Comparison of ENCODE assay signal across 1 cellular context in the genomic region with DNA sequence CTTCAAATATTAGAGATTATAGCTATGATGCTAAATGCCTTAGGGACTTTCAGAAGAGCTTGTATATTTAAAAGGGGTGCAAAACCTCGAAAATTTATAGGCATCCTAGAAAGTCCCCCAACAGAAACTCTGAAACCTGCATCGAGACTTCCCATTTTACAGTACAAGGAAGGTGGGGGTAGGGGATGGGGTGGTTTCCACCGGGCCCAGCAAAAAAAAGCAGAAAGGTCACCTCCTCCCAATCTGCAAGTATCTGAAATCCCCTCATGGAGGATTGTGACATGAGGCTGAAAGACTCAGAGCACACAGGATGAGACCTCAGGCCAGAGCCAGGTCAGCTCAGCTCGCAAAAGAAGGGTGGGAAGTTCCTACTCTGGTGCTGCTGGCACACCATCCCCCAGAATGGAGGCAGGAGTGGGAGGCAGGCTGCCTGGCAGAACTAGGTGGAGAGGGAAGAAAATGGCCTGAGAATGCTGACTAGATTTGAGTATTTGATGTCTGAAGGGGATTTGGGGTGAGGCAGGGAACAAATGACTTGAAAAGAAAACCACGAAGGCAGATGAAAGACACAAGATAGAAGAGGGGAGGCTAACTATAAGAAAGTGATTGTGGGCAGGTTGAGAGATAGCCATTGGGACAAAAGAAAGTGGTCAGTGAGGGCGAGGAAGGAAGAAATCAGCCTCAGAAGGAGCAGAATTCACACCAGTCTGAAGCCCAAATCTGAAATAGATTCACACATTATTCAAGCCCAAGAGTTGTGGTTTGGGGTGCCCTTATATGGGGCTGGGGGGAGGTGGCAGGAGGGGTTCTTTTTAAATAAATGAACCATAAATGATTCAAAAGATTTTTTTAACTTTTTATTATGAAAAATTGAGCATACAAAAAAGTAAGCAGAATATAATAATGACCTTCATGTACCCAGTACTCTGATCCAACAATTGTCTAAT.
TF ChIP-seq lines count a peak whose summit lies in the region.

No MANE protein-coding gene starts in this region.

TF ChIP-seq in SK-N-SH, 30 proteins besides CTCF, POLR2A, EP300 and RAD21 (continued from another document):
- TF ChIP-seq, protein P1, sequence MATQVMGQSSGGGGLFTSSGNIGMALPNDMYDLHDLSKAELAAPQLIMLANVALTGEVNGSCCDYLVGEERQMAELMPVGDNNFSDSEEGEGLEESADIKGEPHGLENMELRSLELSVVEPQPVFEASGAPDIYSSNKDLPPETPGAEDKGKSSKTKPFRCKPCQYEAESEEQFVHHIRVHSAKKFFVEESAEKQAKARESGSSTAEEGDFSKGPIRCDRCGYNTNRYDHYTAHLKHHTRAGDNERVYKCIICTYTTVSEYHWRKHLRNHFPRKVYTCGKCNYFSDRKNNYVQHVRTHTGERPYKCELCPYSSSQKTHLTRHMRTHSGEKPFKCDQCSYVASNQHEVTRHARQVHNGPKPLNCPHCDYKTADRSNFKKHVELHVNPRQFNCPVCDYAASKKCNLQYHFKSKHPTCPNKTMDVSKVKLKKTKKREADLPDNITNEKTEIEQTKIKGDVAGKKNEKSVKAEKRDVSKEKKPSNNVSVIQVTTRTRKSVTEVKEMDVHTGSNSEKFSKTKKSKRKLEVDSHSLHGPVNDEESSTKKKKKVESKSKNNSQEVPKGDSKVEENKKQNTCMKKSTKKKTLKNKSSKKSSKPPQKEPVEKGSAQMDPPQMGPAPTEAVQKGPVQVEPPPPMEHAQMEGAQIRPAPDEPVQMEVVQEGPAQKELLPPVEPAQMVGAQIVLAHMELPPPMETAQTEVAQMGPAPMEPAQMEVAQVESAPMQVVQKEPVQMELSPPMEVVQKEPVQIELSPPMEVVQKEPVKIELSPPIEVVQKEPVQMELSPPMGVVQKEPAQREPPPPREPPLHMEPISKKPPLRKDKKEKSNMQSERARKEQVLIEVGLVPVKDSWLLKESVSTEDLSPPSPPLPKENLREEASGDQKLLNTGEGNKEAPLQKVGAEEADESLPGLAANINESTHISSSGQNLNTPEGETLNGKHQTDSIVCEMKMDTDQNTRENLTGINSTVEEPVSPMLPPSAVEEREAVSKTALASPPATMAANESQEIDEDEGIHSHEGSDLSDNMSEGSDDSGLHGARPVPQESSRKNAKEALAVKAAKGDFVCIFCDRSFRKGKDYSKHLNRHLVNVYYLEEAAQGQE (IDR thresholded peaks at IDR 0.05; ENCODE audit: low read depth, low read length), result no peak
